8 cellular contexts compared by ENCODE assay signal in the genomic region with DNA sequence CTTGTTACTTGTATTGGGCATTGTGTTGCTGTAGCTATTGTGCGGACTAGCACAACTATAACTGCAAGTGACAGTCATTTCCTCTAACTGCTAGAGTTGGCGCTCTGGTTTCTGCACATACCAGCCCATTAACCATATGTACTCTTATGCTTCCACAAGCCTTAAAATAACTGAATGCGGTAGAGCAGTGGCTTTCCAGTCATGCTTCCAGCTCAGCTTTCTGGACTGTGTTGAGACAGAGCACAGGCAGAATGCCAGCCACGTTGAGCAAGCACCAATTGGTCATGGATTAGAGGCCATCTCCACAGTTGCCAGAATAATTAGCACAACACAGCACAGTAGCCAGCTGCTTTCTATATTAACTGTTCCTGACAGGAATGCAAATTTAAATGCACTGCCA. TPM values are rescaled to one million over a fixed set of nuclear protein-coding genes. Genes with fewer than 3 reads are reported as not detected.
A peak's percentile ranks its signal among the peaks of the same experiment; 100 is the strongest.
DNase-seq lines count a peak whose midpoint lies in the region; ATAC-seq and TF ChIP-seq lines count a peak whose summit lies in the region.

No MANE protein-coding gene starts in this region.

- no peak for ATAC-seq in GM21381 (IDR thresholded peaks at IDR 0.05; ENCODE audit: unreplicated experiment)
- ATAC-seq in HG02981 (IDR thresholded peaks at IDR 0.05; ENCODE audit: unreplicated experiment), result no peak
- ATAC-seq in GM18517 (IDR thresholded peaks at IDR 0.05; ENCODE audit: unreplicated experiment), result no peak

- H3K27me3 ChIP-seq in prostate gland (replicated peaks; ENCODE audit: insufficient read depth), result no peaks in the 10 kb centered on the region

- peak overlapping the region; percentile 11; the same call in 1 of the 2 replicates for H3K27ac ChIP-seq in RWPE1
- H3K27ac ChIP-seq in prostate gland, result no peak overlapping the region

- H3K4me1 ChIP-seq in prostate gland (replicated peaks), result peaks cover 4% of the 10 kb centered on the region

- DNase-seq in GM04503 (ENCODE audit: low read depth), result peak; percentile 94
- peak; percentile 86 for DNase-seq in RWPE1 (ENCODE audit: low spot score)
- peak; percentile 98 to 99 for DNase-seq in foreskin fibroblast
- peak; percentile 68 for DNase-seq in prostate gland (ENCODE audit: low spot score)
- DNase-seq in NCI-H82 (lab: John Stamatoyannopoulos, UW), result no peak

- no peaks in the 10 kb centered on the region for H3K36me3 ChIP-seq in prostate gland

- no peaks in the 10 kb centered on the region for H3K9me3 ChIP-seq in prostate gland

- TF ChIP-seq CTCF in RWPE1 (conservative IDR thresholded peaks at IDR 0.05; ENCODE audit: low read depth), result no peak
- TF ChIP-seq CTCF in foreskin fibroblast (IDR thresholded peaks at IDR 0.05; ENCODE audit: low read depth, low read length), result no peak
- TF ChIP-seq CTCF in prostate gland (IDR thresholded peaks at IDR 0.05), result no peak

- POLR2A ChIA-PET in RWPE1 (lab: Yijun Ruan, JAX; ENCODE audit: low non-redundant PET), result no interaction called here

- intact Hi-C loops in prostate gland (cut with DNase I), result no loop called here

- H3K4me3 ChIP-seq in foreskin fibroblast (ENCODE audit: low read depth in 1 of 2, low read length in 2 of 2), result no peak overlapping the region
- H3K4me3 ChIP-seq in prostate gland, result no peak overlapping the region

- no peak for TF ChIP-seq POLR2A in prostate gland (IDR thresholded peaks at IDR 0.05)

- CTCF ChIA-PET in RWPE1 (lab: Yijun Ruan, JAX), result no interaction called here

- WGBS in prostate gland, result 37% methylated on average over 4 of the region's 4 CpGs

RNA-seq across cellular contexts. Expression of a gene that starts 12.2 kb away (rescaled TPM):
- 10 to 100 TPM; 17.7 to 29.7 TPM for total RNA-seq in prostate gland

RNA-seq across cellular contexts. Expression of a gene that starts 12.4 kb away (rescaled TPM):
- 10 to 100 TPM; 16.6 to 20.6 TPM for total RNA-seq in prostate gland
